ENCODE assay signal across 8 cellular contexts in the genomic region with DNA sequence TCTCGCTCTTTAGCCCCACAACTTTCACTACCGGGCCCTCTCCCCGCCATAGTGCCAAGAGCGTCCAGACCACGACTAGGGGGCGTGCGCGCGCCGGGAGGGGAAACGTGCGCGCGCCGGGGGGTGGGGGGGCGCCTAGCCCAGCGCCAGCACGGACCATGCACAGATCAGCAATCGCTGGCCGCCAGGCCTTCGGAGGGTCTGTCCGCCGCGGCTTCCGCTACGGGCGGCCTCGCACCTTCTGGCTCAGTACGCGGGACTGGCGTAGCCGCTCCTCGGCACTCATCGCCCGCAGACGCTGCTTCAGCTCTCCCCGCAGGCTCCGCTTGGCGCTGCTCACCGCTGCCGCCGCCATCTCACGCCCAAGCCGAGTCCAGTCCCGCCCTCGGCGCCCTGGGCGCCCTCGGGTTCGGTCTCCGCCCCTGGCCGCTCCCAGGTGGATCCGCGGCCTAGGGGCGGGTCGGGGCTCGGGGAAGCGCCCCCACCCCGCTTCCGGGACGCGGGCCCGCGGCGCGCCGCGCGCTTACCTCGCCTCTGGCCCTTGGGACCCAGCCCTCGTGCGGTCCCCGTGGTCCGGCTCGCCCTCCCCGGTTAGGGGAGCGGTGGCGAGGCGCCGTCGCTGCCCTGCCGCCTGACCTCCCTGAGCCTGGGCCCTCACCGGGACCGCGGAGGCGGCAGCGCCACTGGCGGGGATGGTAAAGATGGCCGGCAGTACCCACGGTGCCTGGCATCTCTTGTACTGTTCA. TPM values are rescaled to one million over a fixed set of nuclear protein-coding genes. Genes with fewer than 3 reads are reported as not detected.
DNase-seq lines count a peak whose midpoint lies in the region; ATAC-seq, FAIRE-seq and TF ChIP-seq lines count a peak whose summit lies in the region.

A gene (minus strand): TSS at position 381 of the 746 bp plus-strand sequence. CDS start 26 bp downstream, at position 355.

- H3K9ac ChIP-seq in kidney (ENCODE audit: low read length in 2 of 2) = peak within 1 kb of the TSS; percentile 2 to 41

- no peaks in the 10 kb centered on the region for H3K9me3 ChIP-seq in kidney (ENCODE audit: control insufficient read depth in 1 of 2, low read length in 2 of 2)

- H3K36me3 ChIP-seq in kidney (ENCODE audit: control insufficient read depth in 1 of 2, insufficient read depth in 2 of 2, low read length in 2 of 2) = no peaks in the 10 kb centered on the region

- H3K4me1 ChIP-seq in kidney (ENCODE audit: control insufficient read depth in 1 of 2, insufficient read depth in 1 of 2, low read depth in 1 of 2, low read length in 2 of 2) = peaks cover 0 to 9% of the 10 kb centered on the region in 2 donors

- ATAC-seq in GM18867 (IDR thresholded peaks at IDR 0.05; ENCODE audit: unreplicated experiment) (peak; percentile 76), HG03097 (IDR thresholded peaks at IDR 0.05; ENCODE audit: low FRiP score, unreplicated experiment) (peak; percentile 69)

- FAIRE-seq in kidney (lab: Jason Lieb, UNC) = no peak

- peak within 1 kb of the TSS; percentile 82 to 95 for H3K27ac ChIP-seq in kidney (ENCODE audit: low read depth in 2 of 2, low read length in 2 of 2)

- intact Hi-C loops in kidney (cut with DNase I) = no loop called here

- peak within 1 kb of the TSS; percentile 47 to 87 for H3K4me3 ChIP-seq in kidney (ENCODE audit: low read length in 2 of 2)

- DNase-seq in AG08395 (ENCODE audit: low spot score) (peak; percentile 88), NCI-H2227 treated with DMSO at 0.1 percent for 48 hours (lab: John Stamatoyannopoulos, UW) (peak; percentile 74), cerebellar cortex (ENCODE audit: low spot score) (peak; percentile 67), kidney (peak; percentile 94)
- peak; percentile 37 for DNase-seq in activated CD4-positive, CD25-positive, alpha-beta regulatory T cell treated with anti-CD3 and anti-CD28 coated beads, Interleukin-2, amount 50 U/mL, for 16 hours (ENCODE audit: low read depth, low spot score)
- DNase-seq in stimulated activated CD4-positive, alpha-beta T cell treated with anti-CD3 and anti-CD28 coated beads, Interleukin-15, amount 100 ng/mL, for 24 hours = peak; percentile 83

- peak; percentile 49 for TF ChIP-seq CTCF in kidney (IDR thresholded peaks at IDR 0.05; ENCODE audit: borderline replicate concordance, extremely low read depth, insufficient read depth)

RNA-seq across cellular contexts. Expression of the gene that starts here (rescaled TPM):
- 44.1 TPM for total RNA-seq in kidney
- 115 TPM for polyA plus RNA-seq in kidney (ENCODE audit: insufficient read depth, low read depth, low replicate concordance)

Comparison
In these comparisons a context has a peak if more than half of its experiments do, and no peak if none do; other contexts are left out.
1. Peak in every context shown above with its lines: DNase-seq, ATAC-seq, H3K4me3 ChIP-seq and H3K27ac ChIP-seq.
2. DNase-seq: peak in every context shown above with its lines; median percentile 94 in kidney; 88 in AG08395; 83 in stimulated activated CD4-positive, alpha-beta T cell treated with anti-CD3 and anti-CD28 coated beads, Interleukin-15, amount 100 ng/mL, for 24 hours; 74 in NCI-H2227 treated with DMSO at 0.1 percent for 48 hours; 67 in cerebellar cortex; 37 in activated CD4-positive, CD25-positive, alpha-beta regulatory T cell treated with anti-CD3 and anti-CD28 coated beads, Interleukin-2, amount 50 U/mL, for 16 hours.